Comparison of ENCODE assay signal across 8 cellular contexts in the genomic region with DNA sequence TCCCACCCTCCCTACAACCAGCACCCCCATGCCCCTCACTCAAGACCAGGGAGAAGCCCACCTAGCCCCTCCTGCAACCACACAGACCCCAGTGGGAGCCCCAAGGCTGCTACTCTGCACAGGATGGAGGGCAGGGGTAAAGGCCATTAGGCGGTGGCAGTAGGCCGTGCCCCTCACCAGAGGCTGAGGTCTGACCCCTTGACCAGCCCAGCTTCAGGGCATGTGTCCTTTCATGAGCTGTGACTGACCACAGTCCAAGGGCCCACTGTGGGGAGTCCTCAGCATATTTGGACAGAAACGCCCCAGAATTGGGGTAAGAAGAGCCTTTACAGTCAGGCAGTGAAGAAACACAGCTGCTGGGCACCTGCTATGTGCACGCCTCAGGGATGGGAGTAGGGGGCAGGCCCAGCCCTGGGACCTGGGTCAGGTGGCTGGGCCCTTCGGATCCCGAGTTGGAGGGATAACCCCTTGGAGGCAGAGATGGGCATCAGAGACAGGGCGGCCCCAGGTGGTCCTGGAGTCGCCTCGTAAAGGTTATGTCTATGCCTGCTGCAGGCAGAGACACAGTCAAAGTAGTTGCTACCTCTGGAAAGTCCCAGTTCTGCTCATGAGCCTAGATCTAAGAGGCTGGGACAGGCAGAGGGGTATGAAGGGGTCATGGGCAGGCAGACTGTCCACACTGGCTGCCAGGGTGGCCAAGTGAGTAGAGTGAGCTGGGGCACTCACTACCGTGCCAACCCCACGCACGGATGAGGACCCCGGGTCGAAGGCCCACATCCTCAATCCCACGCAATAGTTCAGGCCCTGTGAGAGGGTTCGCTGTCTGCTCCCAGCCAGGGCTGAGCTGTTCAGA. TPM values are rescaled to one million over a fixed set of nuclear protein-coding genes. Genes with fewer than 3 reads are reported as not detected.
A peak's percentile ranks its signal among the peaks of the same experiment; 100 is the strongest.
DNase-seq lines count a peak whose midpoint lies in the region; ATAC-seq, FAIRE-seq and TF ChIP-seq lines count a peak whose summit lies in the region.

No MANE protein-coding gene starts in this region.

- H3K4me3 ChIP-seq in skeletal muscle tissue (ENCODE audit: low read length in 3 of 3): peak overlapping the region; percentile 71 to 95 (median 91)

- H3K36me3 Mint-ChIP-seq in activated CD4-positive, alpha-beta T cell treated with anti-CD3 and anti-CD28 coated beads, Interleukin-2, amount 10 ng/mL, durations not matched to agents 7 days and 5 days (ENCODE audit: low read depth): peaks cover 22% of the 10 kb centered on the region
- no peaks in the 10 kb centered on the region for H3K36me3 Mint-ChIP-seq in glutamatergic neuron (ENCODE audit: unreplicated experiment)

- H3K4me3 Mint-ChIP-seq in activated CD4-positive, alpha-beta T cell treated with anti-CD3 and anti-CD28 coated beads, Interleukin-2, amount 10 ng/mL, durations not matched to agents 7 days and 5 days: peak overlapping the region; percentile 97
- peak overlapping the region; percentile 97 for H3K4me3 Mint-ChIP-seq in glutamatergic neuron (ENCODE audit: unreplicated experiment)

- H3K27me3 ChIP-seq in skeletal muscle tissue (ENCODE audit: control insufficient read depth in 3 of 3, insufficient read depth in 3 of 3, low read length in 3 of 3): no peaks in the 10 kb centered on the region

- no peaks in the 10 kb centered on the region for H3K27me3 Mint-ChIP-seq in activated CD4-positive, alpha-beta T cell treated with anti-CD3 and anti-CD28 coated beads, Interleukin-2, amount 10 ng/mL, durations not matched to agents 7 days and 5 days
- peaks cover 4% of the 10 kb centered on the region for H3K27me3 Mint-ChIP-seq in glutamatergic neuron (ENCODE audit: unreplicated experiment)

- peak overlapping the region; percentile 98 for H3K27ac ChIP-seq in skeletal muscle tissue (ENCODE audit: low read depth, low read length)

- H3K36me3 ChIP-seq in skeletal muscle tissue (ENCODE audit: control insufficient read depth in 3 of 3, insufficient read depth in 3 of 3, low read length in 3 of 3): peaks cover 7 to 11% (median 9%) of the 10 kb centered on the region in 3 donors

- no peak for DNase-seq in GM12892 (ENCODE audit: insufficient read length)
- no peak for DNase-seq in activated CD4-positive, alpha-beta T cell treated with anti-CD3 and anti-CD28 coated beads, Interleukin-2, amount 10 ng/mL, durations not matched to agents 7 days and 5 days
- no peak for DNase-seq in glutamatergic neuron
- DNase-seq in DMS79 (lab: John Stamatoyannopoulos, UW): no peak
- DNase-seq in foreskin melanocyte: no peak

- peak overlapping the region; percentile 99 for H3K27ac Mint-ChIP-seq in activated CD4-positive, alpha-beta T cell treated with anti-CD3 and anti-CD28 coated beads, Interleukin-2, amount 10 ng/mL, durations not matched to agents 7 days and 5 days
- peak overlapping the region; percentile 97 for H3K27ac Mint-ChIP-seq in glutamatergic neuron (ENCODE audit: unreplicated experiment)

- CTCF ChIA-PET in activated CD4-positive, alpha-beta T cell treated with anti-CD3 and anti-CD28 coated beads, Interleukin-2, amount 10 ng/mL, durations not matched to agents 7 days and 5 days (lab: Charles Lee): no interaction called here

- FAIRE-seq in GM12892 (lab: Jason Lieb, UNC): peak; percentile 27

- H3K4me1 Mint-ChIP-seq in activated CD4-positive, alpha-beta T cell treated with anti-CD3 and anti-CD28 coated beads, Interleukin-2, amount 10 ng/mL, durations not matched to agents 7 days and 5 days: peaks cover 48% of the 10 kb centered on the region
- H3K4me1 Mint-ChIP-seq in glutamatergic neuron (ENCODE audit: low read depth, unreplicated experiment): peaks cover 9% of the 10 kb centered on the region

- ATAC-seq in HG03025 (IDR thresholded peaks at IDR 0.05; ENCODE audit: low FRiP score, unreplicated experiment) (no peak), GM21576 (IDR thresholded peaks at IDR 0.05; ENCODE audit: unreplicated experiment) (no peak)

- H3K9ac ChIP-seq in skeletal muscle tissue (ENCODE audit: low read depth in 1 of 3, low read length in 3 of 3): peak overlapping the region; percentile 97 to 99 (median 98)

- peaks cover 29 to 40% (median 38%) of the 10 kb centered on the region in 3 donors for H3K4me1 ChIP-seq in skeletal muscle tissue (ENCODE audit: control insufficient read depth in 3 of 3, insufficient read depth in 3 of 3, low read length in 3 of 3)

- POLR2A ChIA-PET in activated CD4-positive, alpha-beta T cell treated with anti-CD3 and anti-CD28 coated beads, Interleukin-2, amount 10 ng/mL, durations not matched to agents 7 days and 5 days (lab: Charles Lee): interaction anchor here (0.5 kb wide), 1 partner anchor 37 kb away, joined by 3 read pairs; no protein-coding TSS in a partner anchor

- H3K9me3 Mint-ChIP-seq in activated CD4-positive, alpha-beta T cell treated with anti-CD3 and anti-CD28 coated beads, Interleukin-2, amount 10 ng/mL, durations not matched to agents 7 days and 5 days: no peaks in the 10 kb centered on the region
- peaks cover 6% of the 10 kb centered on the region for H3K9me3 Mint-ChIP-seq in glutamatergic neuron (ENCODE audit: unreplicated experiment)

- no peaks in the 10 kb centered on the region for H3K9me3 ChIP-seq in skeletal muscle tissue (ENCODE audit: control insufficient read depth in 3 of 3, low read length in 3 of 3)

- peak; percentile 74; the same call in 1 of the 2 replicates for TF ChIP-seq POLR2A in GM12892 (IDR thresholded peaks at IDR 0.05; ENCODE audit: low read depth, low read length)

- TF ChIP-seq CTCF in glutamatergic neuron (IDR thresholded peaks at IDR 0.05; ENCODE audit: partially characterized antibody, unreplicated experiment): no peak

RNA-seq across cellular contexts. Expression of gene RPS5, which starts 1.5 kb away (rescaled TPM):
- polyA plus RNA-seq in GM12892 (2012; ENCODE audit: missing spikeins): 2,354 TPM
- 1,000 to 10,000 TPM in 1 of 2 experiments, 100 to 1,000 TPM in 1; 918 to 1,077 TPM for total RNA-seq in activated CD4-positive, alpha-beta T cell treated with anti-CD3 and anti-CD28 coated beads, Interleukin-2, amount 10 ng/mL, durations not matched to agents 7 days and 5 days
- total RNA-seq in glutamatergic neuron (ENCODE audit: unreplicated experiment) (571 TPM), skeletal muscle tissue (3,737 TPM)

RNA-seq across cellular contexts. Expression of gene ZNF837, which starts 4.7 kb away (rescaled TPM):
- not detected for polyA plus RNA-seq in GM12892 (2012; ENCODE audit: missing spikeins)
- 1 to 10 TPM; 1.5 to 2.3 TPM for total RNA-seq in activated CD4-positive, alpha-beta T cell treated with anti-CD3 and anti-CD28 coated beads, Interleukin-2, amount 10 ng/mL, durations not matched to agents 7 days and 5 days
- total RNA-seq in glutamatergic neuron (ENCODE audit: unreplicated experiment): 2.0 TPM
- total RNA-seq in skeletal muscle tissue: 0.52 TPM

RNA-seq across cellular contexts. Expression of gene RNF225, which starts 9.9 kb away (rescaled TPM):
- not detected for polyA plus RNA-seq in GM12892 (2012; ENCODE audit: missing spikeins)
- under 1 TPM; 0.35 to 0.74 TPM for total RNA-seq in activated CD4-positive, alpha-beta T cell treated with anti-CD3 and anti-CD28 coated beads, Interleukin-2, amount 10 ng/mL, durations not matched to agents 7 days and 5 days
- total RNA-seq in glutamatergic neuron (ENCODE audit: unreplicated experiment) (0.44 TPM), skeletal muscle tissue (not detected)

RNA-seq across cellular contexts. Expression of gene ZNF584, which starts 22.9 kb away (rescaled TPM):
- polyA plus RNA-seq in GM12892 (2012; ENCODE audit: missing spikeins): 4.0 TPM
- 1 to 10 TPM; 6.7 to 6.8 TPM for total RNA-seq in activated CD4-positive, alpha-beta T cell treated with anti-CD3 and anti-CD28 coated beads, Interleukin-2, amount 10 ng/mL, durations not matched to agents 7 days and 5 days
- total RNA-seq in glutamatergic neuron (ENCODE audit: unreplicated experiment): 5.8 TPM
- 8.4 TPM for total RNA-seq in skeletal muscle tissue

RNA-seq across cellular contexts. Expression of gene ZNF497, which starts 23.0 kb away (rescaled TPM):
- polyA plus RNA-seq in GM12892 (2012; ENCODE audit: missing spikeins): 0.36 TPM
- 1 to 10 TPM in 1 of 2 experiments, under 1 TPM in 1; 0.98 to 1.4 TPM for total RNA-seq in activated CD4-positive, alpha-beta T cell treated with anti-CD3 and anti-CD28 coated beads, Interleukin-2, amount 10 ng/mL, durations not matched to agents 7 days and 5 days
- total RNA-seq in glutamatergic neuron (ENCODE audit: unreplicated experiment) (3.5 TPM), skeletal muscle tissue (2.1 TPM)
